Comparison of ENCODE assay signal across 22 cellular contexts in genomic region chr13:95235944-95236343, GRCh38.
DNase-seq lines count a peak whose midpoint lies in the region; ATAC-seq, FAIRE-seq and TF ChIP-seq lines count a peak whose summit lies in the region.
"Had no signal": no experiment of that assay in that cellular context is flagged by ENCODE, and none has a peak within 500 bp of the region (broad histone marks: within the 10 kb centered on the region; RNA-seq: fewer than 3 reads in every experiment).

No MANE protein-coding gene starts in this region.

- H3K27ac ChIP-seq in CD4-positive, CD25-positive, alpha-beta regulatory T cell (ENCODE audit: insufficient read depth, low read length, poor library complexity, severe bottlenecking), result no peak overlapping the region
- H3K27ac ChIP-seq in psoas muscle, result no peak overlapping the region
- no peak overlapping the region for H3K27ac ChIP-seq in gastrocnemius medialis
- H3K27ac ChIP-seq: heart right ventricle, neural progenitor cell had no signal

- H3K9me3 ChIP-seq in CD4-positive, CD25-positive, alpha-beta regulatory T cell (ENCODE audit: control insufficient read depth in 2 of 2, low read length in 2 of 2), result no peaks in the 10 kb centered on the region
- no peaks in the 10 kb centered on the region for H3K9me3 ChIP-seq in psoas muscle
- no peaks in the 10 kb centered on the region for H3K9me3 ChIP-seq in gastrocnemius medialis
- H3K9me3 ChIP-seq: heart right ventricle, thyroid gland had no signal

- 66 to 73% (median 68%) methylated on average over 7 of the region's 7 CpGs for WGBS in psoas muscle, 3 donors

- no peaks in the 10 kb centered on the region for H3K36me3 ChIP-seq in CD4-positive, CD25-positive, alpha-beta regulatory T cell (ENCODE audit: control insufficient read depth, insufficient read depth, low read length)
- H3K36me3 ChIP-seq in psoas muscle (ENCODE audit: insufficient read depth in 1 of 2, low read depth in 1 of 2) (peaks cover 0 to 14% of the 10 kb centered on the region in 2 donors), gastrocnemius medialis (no peaks in the 10 kb centered on the region)
- H3K36me3 ChIP-seq: neural progenitor cell, thyroid gland had no signal

- no peaks in the 10 kb centered on the region for H3K27me3 ChIP-seq in CD4-positive, CD25-positive, alpha-beta regulatory T cell (ENCODE audit: control insufficient read depth, insufficient read depth, low read length)
- H3K27me3 ChIP-seq in psoas muscle (ENCODE audit: insufficient read depth in 3 of 3, low read length in 2 of 3), result no peaks in the 10 kb centered on the region
- no peaks in the 10 kb centered on the region for H3K27me3 ChIP-seq in gastrocnemius medialis
- H3K27me3 ChIP-seq: heart right ventricle, neural progenitor cell, thyroid gland had no signal

- H3K4me3 Mint-ChIP-seq in CD4-positive, CD25-positive, alpha-beta regulatory T cell, result no peak overlapping the region
- no peak overlapping the region for H3K4me3 Mint-ChIP-seq in central memory CD8-positive, alpha-beta T cell
- H3K4me3 Mint-ChIP-seq in nephron progenitor cell, result no peak overlapping the region
- H3K4me3 Mint-ChIP-seq: activated B cell treated with CpG ODN at 0.5 μM for 24 hours; activated CD4-positive, alpha-beta memory T cell treated with anti-CD3 and anti-CD28 coated beads for 36 hours; CD4-positive, alpha-beta memory T cell; neural progenitor cell had no signal

- in situ Hi-C loops in gastrocnemius medialis (cut with MboI; ENCODE audit: low sequenced_read_pairs in 4 of 4), result no loop called here

- no peaks in the 10 kb centered on the region for H3K4me1 ChIP-seq in CD4-positive, CD25-positive, alpha-beta regulatory T cell (ENCODE audit: control insufficient read depth, insufficient read depth, low read length, poor library complexity, severe bottlenecking)
- H3K4me1 ChIP-seq in psoas muscle (no peaks in the 10 kb centered on the region), gastrocnemius medialis (no peaks in the 10 kb centered on the region)
- H3K4me1 ChIP-seq: neural progenitor cell had no signal

- no peak for TF ChIP-seq POLR2A in H54 (IDR thresholded peaks at IDR 0.05; ENCODE audit: low read depth, low read length)
- TF ChIP-seq POLR2A in gastrocnemius medialis (IDR thresholded peaks at IDR 0.05), result no peak

- intact Hi-C loops in psoas muscle (cut with DNase I), result no loop called here
- intact Hi-C loops in gastrocnemius medialis (cut with DNase I; ENCODE audit: low total_unique reads), result no loop called here

- peak; percentile 69 for FAIRE-seq in H54 (lab: Jason Lieb, UNC)

- no peak for TF ChIP-seq CTCF in nephron progenitor cell (IDR thresholded peaks at IDR 0.05)
- no peak for TF ChIP-seq CTCF in psoas muscle (IDR thresholded peaks at IDR 0.05)
- TF ChIP-seq CTCF in gastrocnemius medialis (IDR thresholded peaks at IDR 0.05 in 4 of 5, conservative IDR thresholded peaks at IDR 0.05 in 1 of 5), result no peak

- DNase-seq in CD4-positive, CD25-positive, alpha-beta regulatory T cell, result no peak
- no peak for DNase-seq in H54 (ENCODE audit: insufficient read length, low spot score)
- no peak for DNase-seq in central memory CD8-positive, alpha-beta T cell (ENCODE audit: low spot score in 2 of 2)
- no peak for DNase-seq in nephron progenitor cell
- no peak for DNase-seq in NCI-H446 treated with DMSO at 0.1 percent for 48 hours (lab: John Stamatoyannopoulos, UW)
- no peak for DNase-seq in psoas muscle
- DNase-seq in gastrocnemius medialis, result no peak
- DNase-seq: activated B cell treated with CpG ODN at 0.5 μM for 24 hours; activated CD4-positive, alpha-beta memory T cell treated with anti-CD3 and anti-CD28 coated beads for 36 hours; activated gamma-delta T cell; CD4-positive, alpha-beta memory T cell; cortex of kidney; DND-41; H7; heart right ventricle; left colon; NCI-H2081 treated with DMSO at 0.1 percent for 48 hours; stimulated activated naive CD4-positive, alpha-beta T cell had no signal

- peaks cover 0 to 7% (median 1%) of the 10 kb centered on the region in 4 donors for H3K4me1 Mint-ChIP-seq in CD4-positive, CD25-positive, alpha-beta regulatory T cell
- no peaks in the 10 kb centered on the region for H3K4me1 Mint-ChIP-seq in central memory CD8-positive, alpha-beta T cell
- H3K4me1 Mint-ChIP-seq in nephron progenitor cell, result peaks cover 28% of the 10 kb centered on the region
- H3K4me1 Mint-ChIP-seq: neural progenitor cell had no signal

- H3K4me3 ChIP-seq in CD4-positive, CD25-positive, alpha-beta regulatory T cell (ENCODE audit: low read depth, low read length), result no peak overlapping the region
- no peak overlapping the region for H3K4me3 ChIP-seq in psoas muscle
- no peak overlapping the region for H3K4me3 ChIP-seq in gastrocnemius medialis
- H3K4me3 ChIP-seq: heart right ventricle, neural progenitor cell, thyroid gland had no signal

- no peaks in the 10 kb centered on the region for H3K27me3 Mint-ChIP-seq in CD4-positive, CD25-positive, alpha-beta regulatory T cell
- H3K27me3 Mint-ChIP-seq in central memory CD8-positive, alpha-beta T cell, result no peaks in the 10 kb centered on the region
- peaks cover 4% of the 10 kb centered on the region for H3K27me3 Mint-ChIP-seq in nephron progenitor cell (ENCODE audit: low read depth, poor library complexity)
- H3K27me3 Mint-ChIP-seq: activated B cell treated with CpG ODN at 0.5 μM for 24 hours; activated CD4-positive, alpha-beta memory T cell treated with anti-CD3 and anti-CD28 coated beads for 36 hours; CD4-positive, alpha-beta memory T cell had no signal

- H3K9me3 Mint-ChIP-seq in CD4-positive, CD25-positive, alpha-beta regulatory T cell, result no peaks in the 10 kb centered on the region
- no peaks in the 10 kb centered on the region for H3K9me3 Mint-ChIP-seq in central memory CD8-positive, alpha-beta T cell
- no peaks in the 10 kb centered on the region for H3K9me3 Mint-ChIP-seq in nephron progenitor cell
- H3K9me3 Mint-ChIP-seq: activated B cell treated with CpG ODN at 0.5 μM for 24 hours; activated CD4-positive, alpha-beta memory T cell treated with anti-CD3 and anti-CD28 coated beads for 36 hours; CD4-positive, alpha-beta memory T cell; neural progenitor cell had no signal

- no peak for ATAC-seq in CD4-positive, CD25-positive, alpha-beta regulatory T cell (ENCODE audit: low read depth in 2 of 2)
- ATAC-seq in central memory CD8-positive, alpha-beta T cell (replicated peaks; ENCODE audit: extremely low read depth, poor library complexity, severe bottlenecking), result no peak
- ATAC-seq in HG02981 (IDR thresholded peaks at IDR 0.05; ENCODE audit: unreplicated experiment), result no peak
- no peak for ATAC-seq in psoas muscle
- ATAC-seq in gastrocnemius medialis, result no peak
- ATAC-seq: heart right ventricle, SK-N-SH treated with all-trans-retinoic acid at 6 μM for 48 hours had no signal

- H3K36me3 Mint-ChIP-seq in CD4-positive, CD25-positive, alpha-beta regulatory T cell, result peaks cover 38% of the 10 kb centered on the region
- no peaks in the 10 kb centered on the region for H3K36me3 Mint-ChIP-seq in central memory CD8-positive, alpha-beta T cell (ENCODE audit: insufficient read depth)
- H3K36me3 Mint-ChIP-seq in nephron progenitor cell (ENCODE audit: low read depth), result peaks cover 13% of the 10 kb centered on the region
- H3K36me3 Mint-ChIP-seq: neural progenitor cell had no signal

- H3K27ac Mint-ChIP-seq in CD4-positive, CD25-positive, alpha-beta regulatory T cell, result peak overlapping the region in 2 of 3 donors; percentile 38 to 77
- peak overlapping the region; percentile 56 for H3K27ac Mint-ChIP-seq in central memory CD8-positive, alpha-beta T cell (ENCODE audit: low read depth)
- peak overlapping the region; percentile 55 for H3K27ac Mint-ChIP-seq in nephron progenitor cell
- H3K27ac Mint-ChIP-seq: activated CD4-positive, alpha-beta memory T cell treated with anti-CD3 and anti-CD28 coated beads for 36 hours; neural progenitor cell had no signal
